Comparison of ENCODE assay signal across 8 cellular contexts in genomic region chr1:43990271-43991199, GRCh38. TPM values are rescaled to one million over a fixed set of nuclear protein-coding genes. Genes with fewer than 3 reads are reported as not detected.
DNase-seq lines count a peak whose midpoint lies in the region; ATAC-seq and TF ChIP-seq lines count a peak whose summit lies in the region.

No MANE protein-coding gene starts in this region.

- H3K4me1 Mint-ChIP-seq in CD8-positive, alpha-beta memory T cell, result peaks cover 10 to 21% (median 14%) of the 10 kb centered on the region in 3 donors
- peaks cover 43% of the 10 kb centered on the region for H3K4me1 Mint-ChIP-seq in nephron progenitor cell

- no peak for TF ChIP-seq CTCF in nephron progenitor cell (IDR thresholded peaks at IDR 0.05)

- H3K4me3 Mint-ChIP-seq in CD8-positive, alpha-beta memory T cell, result peak overlapping the region; percentile 91 to 98 (median 94)
- H3K4me3 Mint-ChIP-seq in nephron progenitor cell, result peak overlapping the region; percentile 87

- no peaks in the 10 kb centered on the region for H3K36me3 ChIP-seq in CD8-positive, alpha-beta memory T cell (ENCODE audit: insufficient read depth, low read length)
- H3K36me3 ChIP-seq in effector memory CD4-positive, alpha-beta T cell (ENCODE audit: control insufficient read depth, insufficient read depth, low read length), result no peaks in the 10 kb centered on the region

- CTCF ChIA-PET in CD8-positive, alpha-beta memory T cell (lab: Charles Lee), result interaction anchor here (1.6 kb wide), 1 partner anchor 46 kb away, joined by 3 read pairs; no protein-coding TSS in a partner anchor
- CTCF ChIA-PET in HEK293T (lab: Yijun Ruan, JAX), result interaction anchor here (0.6 kb wide), 1 partner anchor 42 kb away, joined by 3 read pairs; no protein-coding TSS in a partner anchor

- POLR2A ChIA-PET in CD8-positive, alpha-beta memory T cell (lab: Charles Lee), result interaction anchor here (1.4 kb wide), 1 partner anchor 13 kb away, joined by 4 read pairs; no protein-coding TSS in a partner anchor
- POLR2A ChIA-PET in HEK293T (lab: Yijun Ruan, JAX), result interaction anchor here (1.3 to 1.9 kb wide), 2 partner anchors 12 to 16 kb away, joined by 5 to 6 read pairs; partner anchors contain the start of genes ATP6V0B and B4GALT2

- H3K27ac ChIP-seq in CD8-positive, alpha-beta memory T cell (ENCODE audit: low read depth, low read length), result peak overlapping the region; percentile 51
- H3K27ac ChIP-seq in effector memory CD4-positive, alpha-beta T cell (ENCODE audit: insufficient read depth, low read length, poor library complexity, severe bottlenecking), result no peak overlapping the region

- no peak for ATAC-seq in HG02852 (IDR thresholded peaks at IDR 0.05; ENCODE audit: unreplicated experiment)
- ATAC-seq in GM18861 (IDR thresholded peaks at IDR 0.05; ENCODE audit: unreplicated experiment), result no peak

- H3K9me3 Mint-ChIP-seq in CD8-positive, alpha-beta memory T cell, result no peaks in the 10 kb centered on the region
- H3K9me3 Mint-ChIP-seq in nephron progenitor cell, result no peaks in the 10 kb centered on the region

- H3K4me3 ChIP-seq in CD8-positive, alpha-beta memory T cell (ENCODE audit: low read length), result peak overlapping the region; percentile 60
- peak overlapping the region; percentile 75 for H3K4me3 ChIP-seq in effector memory CD4-positive, alpha-beta T cell (ENCODE audit: insufficient read depth, low read depth, low read length, poor library complexity, severe bottlenecking)

- no peaks in the 10 kb centered on the region for H3K9me3 ChIP-seq in CD8-positive, alpha-beta memory T cell (ENCODE audit: low read length)
- H3K9me3 ChIP-seq in effector memory CD4-positive, alpha-beta T cell (ENCODE audit: control insufficient read depth, low read length), result no peaks in the 10 kb centered on the region

- no peaks in the 10 kb centered on the region for H3K27me3 ChIP-seq in CD8-positive, alpha-beta memory T cell (ENCODE audit: insufficient read depth, low read length, poor library complexity, severe bottlenecking)
- no peaks in the 10 kb centered on the region for H3K27me3 ChIP-seq in effector memory CD4-positive, alpha-beta T cell (replicated peaks; ENCODE audit: control insufficient read depth, insufficient read depth, low read length, poor library complexity, severe bottlenecking)

- no peaks in the 10 kb centered on the region for H3K27me3 Mint-ChIP-seq in CD8-positive, alpha-beta memory T cell
- peaks cover 10% of the 10 kb centered on the region for H3K27me3 Mint-ChIP-seq in nephron progenitor cell (ENCODE audit: low read depth, poor library complexity)

- H3K4me1 ChIP-seq in CD8-positive, alpha-beta memory T cell (ENCODE audit: insufficient read depth, low read length), result peaks cover 8% of the 10 kb centered on the region
- H3K4me1 ChIP-seq in effector memory CD4-positive, alpha-beta T cell (ENCODE audit: control insufficient read depth, insufficient read depth, low read length, poor library complexity, severe bottlenecking), result peaks cover 9% of the 10 kb centered on the region

- H3K27ac Mint-ChIP-seq in CD8-positive, alpha-beta memory T cell, result peak overlapping the region in 5 of 8 donors; percentile 84 to 98 (median 94)
- no peak overlapping the region for H3K27ac Mint-ChIP-seq in nephron progenitor cell

- H3K36me3 Mint-ChIP-seq in CD8-positive, alpha-beta memory T cell, result peaks cover 0 to 2% (median 0%) of the 10 kb centered on the region in 3 donors
- H3K36me3 Mint-ChIP-seq in nephron progenitor cell (ENCODE audit: low read depth), result peaks cover 6% of the 10 kb centered on the region

- no peak for DNase-seq in CD8-positive, alpha-beta memory T cell
- DNase-seq in NCI-H510A (lab: John Stamatoyannopoulos, UW) (peak; percentile 88), nephron progenitor cell (no peak), HEK293T (ENCODE audit: extremely low spot score) (no peak), NOMO-1 treated with DMSO at 0.1 percent for 48 hours (lab: John Stamatoyannopoulos, UW; ENCODE audit: unreplicated experiment) (no peak)
- DNase-seq in effector memory CD4-positive, alpha-beta T cell, result no peak

TF ChIP-seq in HEK293T, 16 proteins besides CTCF, POLR2A, EP300 and RAD21:
- no peak for TF ChIP-seq SP1 (IDR thresholded peaks at IDR 0.05)
- no peak for TF ChIP-seq ZNF384 (IDR thresholded peaks at IDR 0.05)
- TF ChIP-seq HDGF (IDR thresholded peaks at IDR 0.05; ENCODE audit: borderline replicate concordance), result no peak
- TF ChIP-seq L3MBTL2 (conservative IDR thresholded peaks at IDR 0.05), result no peak
- TF ChIP-seq ARNT (IDR thresholded peaks at IDR 0.05), result no peak
- no peak for TF ChIP-seq ELF4 (IDR thresholded peaks at IDR 0.05)
- TF ChIP-seq LEF1 (IDR thresholded peaks at IDR 0.05; ENCODE audit: borderline replicate concordance), result no peak
- TF ChIP-seq TARDBP (IDR thresholded peaks at IDR 0.05), result no peak
- no peak for TF ChIP-seq FOXM1 (IDR thresholded peaks at IDR 0.05; ENCODE audit: borderline replicate concordance)
- TF ChIP-seq SUZ12 (IDR thresholded peaks at IDR 0.05), result no peak
- no peak for TF ChIP-seq NFRKB (IDR thresholded peaks at IDR 0.05)
- TF ChIP-seq, protein P1, sequence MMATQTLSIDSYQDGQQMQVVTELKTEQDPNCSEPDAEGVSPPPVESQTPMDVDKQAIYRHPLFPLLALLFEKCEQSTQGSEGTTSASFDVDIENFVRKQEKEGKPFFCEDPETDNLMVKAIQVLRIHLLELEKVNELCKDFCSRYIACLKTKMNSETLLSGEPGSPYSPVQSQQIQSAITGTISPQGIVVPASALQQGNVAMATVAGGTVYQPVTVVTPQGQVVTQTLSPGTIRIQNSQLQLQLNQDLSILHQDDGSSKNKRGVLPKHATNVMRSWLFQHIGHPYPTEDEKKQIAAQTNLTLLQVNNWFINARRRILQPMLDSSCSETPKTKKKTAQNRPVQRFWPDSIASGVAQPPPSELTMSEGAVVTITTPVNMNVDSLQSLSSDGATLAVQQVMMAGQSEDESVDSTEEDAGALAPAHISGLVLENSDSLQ (IDR thresholded peaks at IDR 0.05), result no peak
- no peak for TF ChIP-seq BHLHE40 (IDR thresholded peaks at IDR 0.05; ENCODE audit: borderline replicate concordance)
- no peak for TF ChIP-seq FOXK2 (IDR thresholded peaks at IDR 0.05)
- TF ChIP-seq FOXA1 (IDR thresholded peaks at IDR 0.05), result no peak
- TF ChIP-seq CTBP1 (IDR thresholded peaks at IDR 0.05; ENCODE audit: borderline replicate concordance), result no peak

RNA-seq across cellular contexts. Expression of gene CCDC24, which starts 0.9 kb away (rescaled TPM):
- 1 to 10 TPM; 2.7 to 3.4 TPM for total RNA-seq in CD8-positive, alpha-beta memory T cell
- polyA plus RNA-seq in CD8-positive, alpha-beta memory T cell, result 0.43 TPM

RNA-seq across cellular contexts. Expression of gene B4GALT2, which starts 11.5 kb away (rescaled TPM):
- total RNA-seq in CD8-positive, alpha-beta memory T cell, result 10 to 100 TPM; 39.7 to 41.7 TPM
- polyA plus RNA-seq in CD8-positive, alpha-beta memory T cell, result 1.9 TPM

RNA-seq across cellular contexts. Expression of gene ATP6V0B, which starts 15.8 kb away (rescaled TPM):
- total RNA-seq in CD8-positive, alpha-beta memory T cell, result 100 to 1,000 TPM; 184 to 205 TPM
- 190 TPM for polyA plus RNA-seq in CD8-positive, alpha-beta memory T cell

RNA-seq across cellular contexts. Expression of gene DPH2, which starts 20.7 kb away (rescaled TPM):
- total RNA-seq in CD8-positive, alpha-beta memory T cell, result 10 to 100 TPM; 85.8 to 94.7 TPM
- 32.9 TPM for polyA plus RNA-seq in CD8-positive, alpha-beta memory T cell

RNA-seq across cellular contexts. Expression of gene SLC6A9, which starts 40.7 kb away (rescaled TPM):
- total RNA-seq in CD8-positive, alpha-beta memory T cell, result 1 to 10 TPM; 6.8 to 7.3 TPM
- 0.21 TPM for polyA plus RNA-seq in CD8-positive, alpha-beta memory T cell
